ENCODE assay signal across 9 cellular contexts in the genomic region with DNA sequence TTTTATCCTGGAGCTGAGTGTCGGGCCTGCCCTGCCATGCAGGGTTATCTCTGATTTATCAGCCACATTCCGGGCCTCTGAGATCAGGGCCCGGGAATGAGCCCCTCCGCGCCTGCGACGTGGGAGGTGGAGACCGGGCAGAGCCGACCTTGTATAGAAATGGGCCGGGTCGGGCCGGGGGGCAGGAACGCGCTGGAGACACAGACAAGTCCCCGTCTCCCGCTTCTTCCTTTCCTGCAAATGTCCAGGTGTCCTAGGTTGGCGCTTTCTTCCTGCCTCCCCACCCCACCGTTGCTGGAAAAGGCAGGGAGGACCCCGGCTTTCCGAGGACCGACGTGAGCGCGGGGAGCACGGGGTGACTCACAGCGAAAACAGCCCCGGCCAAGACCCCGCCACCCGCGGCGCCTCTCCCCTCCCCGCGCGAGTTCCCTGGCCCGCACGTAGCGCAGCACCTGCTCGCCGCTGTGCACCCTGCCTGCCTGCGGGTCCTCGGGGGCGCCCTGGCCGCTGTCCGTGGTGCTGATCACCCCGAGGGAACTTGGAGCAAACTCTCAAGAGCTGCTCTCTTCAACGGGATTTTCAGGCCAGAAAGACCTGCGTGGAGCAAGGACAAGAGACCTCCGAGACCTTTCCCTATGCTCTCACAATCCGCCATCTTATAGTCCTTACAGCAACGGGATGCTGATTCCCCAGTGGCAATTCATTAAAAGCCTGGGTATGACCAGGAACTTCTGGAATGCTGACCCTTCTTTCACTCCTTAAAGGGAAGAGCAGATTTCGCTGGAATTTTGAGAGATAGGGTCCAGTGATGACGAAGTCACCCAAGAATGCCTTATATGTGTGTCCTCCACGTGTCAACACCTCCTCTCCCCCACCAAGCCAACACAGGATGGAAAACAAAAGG.
DNase-seq lines count a peak whose midpoint lies in the region; TF ChIP-seq lines count a peak whose summit lies in the region.
"Had no signal": no experiment of that assay in that cellular context is flagged by ENCODE, and none has a peak within 500 bp of the region (broad histone marks: within the 10 kb centered on the region; RNA-seq: fewer than 3 reads in every experiment).

No MANE protein-coding gene starts in this region.

- H3K4me1 ChIP-seq in NT2/D1 (ENCODE audit: insufficient read depth, insufficient read length) = no peaks in the 10 kb centered on the region

- no peaks in the 10 kb centered on the region for H3K9me3 ChIP-seq in NT2/D1 (ENCODE audit: insufficient read depth, low read length)

- no peaks in the 10 kb centered on the region for H3K9me3 Mint-ChIP-seq in activated T-cell treated with anti-CD3 and anti-CD28 coated beads, Interleukin-2, amount 50 U/mL, for 24 hours
- H3K9me3 Mint-ChIP-seq: activated naive CD4-positive, alpha-beta T cell treated with anti-CD3 and anti-CD28 coated beads, Interleukin-2, amount 50 U/mL, for 72 hours had no signal

- peak; percentile 52 for TF ChIP-seq CTCF in GM12873 (IDR thresholded peaks at IDR 0.05; ENCODE audit: insufficient read depth, low read depth, low read length, missing control alignments)
- TF ChIP-seq CTCF in retinal pigment epithelial cell (conservative IDR thresholded peaks at IDR 0.05; ENCODE audit: low read depth, low read length) = peak; percentile 24

- H3K27me3 Mint-ChIP-seq in activated T-cell treated with anti-CD3 and anti-CD28 coated beads, Interleukin-2, amount 50 U/mL, for 24 hours = peaks cover 75% of the 10 kb centered on the region

- peak overlapping the region; percentile 32 for H3K9ac ChIP-seq in NT2/D1 (ENCODE audit: insufficient read length, low read depth)

- H3K4me3 ChIP-seq in NT2/D1 (ENCODE audit: insufficient read length, low read depth) (peak overlapping the region; percentile 11), retinal pigment epithelial cell (ENCODE audit: low read length) (no peak overlapping the region)

- peaks cover 44% of the 10 kb centered on the region for H3K27me3 ChIP-seq in NT2/D1 (ENCODE audit: insufficient read depth, insufficient read length)

- no peaks in the 10 kb centered on the region for H3K36me3 Mint-ChIP-seq in activated T-cell treated with anti-CD3 and anti-CD28 coated beads, Interleukin-2, amount 50 U/mL, for 24 hours (ENCODE audit: low read depth)

- H3K27ac Mint-ChIP-seq in activated T-cell treated with anti-CD3 and anti-CD28 coated beads, Interleukin-2, amount 50 U/mL, for 24 hours = no peak overlapping the region
- H3K27ac Mint-ChIP-seq: activated naive CD4-positive, alpha-beta T cell treated with anti-CD3 and anti-CD28 coated beads, Interleukin-2, amount 50 U/mL, for 72 hours had no signal

- H3K36me3 ChIP-seq in NT2/D1 (ENCODE audit: insufficient read depth, insufficient read length, low read length) = peaks cover 4% of the 10 kb centered on the region

- peak; percentile 51 for DNase-seq in NT2/D1 (ENCODE audit: low read depth, low spot score)
- DNase-seq in activated T-cell treated with anti-CD3 and anti-CD28 coated beads, Interleukin-2, amount 50 U/mL, for 24 hours = peak; percentile 76
- DNase-seq in germinal center (ENCODE audit: low spot score) = peak; percentile 86
- no peak for DNase-seq in retinal pigment epithelial cell (ENCODE audit: low read depth)
- no peak for DNase-seq in NCI-H510A treated with DMSO at 0.1 percent for 48 hours (lab: John Stamatoyannopoulos, UW)
- no peak for DNase-seq in putamen (ENCODE audit: low spot score)
- no peak for DNase-seq in D341Med (ENCODE audit: low spot score)

- H3K4me1 Mint-ChIP-seq in activated T-cell treated with anti-CD3 and anti-CD28 coated beads, Interleukin-2, amount 50 U/mL, for 24 hours (ENCODE audit: low read depth) = peaks cover 7% of the 10 kb centered on the region

- no peak overlapping the region for H3K4me3 Mint-ChIP-seq in activated T-cell treated with anti-CD3 and anti-CD28 coated beads, Interleukin-2, amount 50 U/mL, for 24 hours

Comparison
In these comparisons a context has a peak if more than half of its experiments do, and no peak if none do; other contexts are left out.
1. DNase-seq: peak in NT2/D1 (single experiment), activated T-cell treated with anti-CD3 and anti-CD28 coated beads, Interleukin-2, amount 50 U/mL, for 24 hours (single experiment) and germinal center (single experiment); none in retinal pigment epithelial cell (single experiment), NCI-H510A treated with DMSO at 0.1 percent for 48 hours (single experiment), putamen (single experiment) and D341Med (single experiment).